In genomic region chr6:24766685-24767462, GRCh38 we compare ENCODE assay signal across 8 cellular contexts. TPM values are rescaled to one million over a fixed set of nuclear protein-coding genes. Genes with fewer than 3 reads are reported as not detected.
DNase-seq lines count a peak whose midpoint lies in the region; ATAC-seq and TF ChIP-seq lines count a peak whose summit lies in the region.

No MANE protein-coding gene starts in this region.

- H3K4me1 ChIP-seq in BE2C (no peaks in the 10 kb centered on the region), breast epithelium (no peaks in the 10 kb centered on the region)

- H3K4me3 ChIP-seq in BE2C (ENCODE audit: low read depth, low read length) (no peak overlapping the region), breast epithelium (no peak overlapping the region)

- H3K27ac ChIP-seq in breast epithelium, result no peak overlapping the region

- no peak for DNase-seq in BE2C
- peak; percentile 21 for DNase-seq in NCI-H146 treated with DMSO at 0.1 percent for 48 hours (lab: John Stamatoyannopoulos, UW; ENCODE audit: unreplicated experiment)
- no peak for DNase-seq in breast epithelium (ENCODE audit: low spot score in 2 of 2)
- peak; percentile 32 for DNase-seq in midbrain (lab: John Stamatoyannopoulos, UW)
- DNase-seq in omental fat pad (ENCODE audit: low spot score), result no peak
- DNase-seq in amygdala (lab: John Stamatoyannopoulos, UW), result no peak

- no peaks in the 10 kb centered on the region for H3K9me3 ChIP-seq in BE2C
- no peaks in the 10 kb centered on the region for H3K9me3 ChIP-seq in breast epithelium

- no peak for TF ChIP-seq POLR2A in breast epithelium (IDR thresholded peaks at IDR 0.05)

- intact Hi-C loops in breast epithelium (cut with DNase I; ENCODE audit: low total_unique reads), result no loop called here

- ATAC-seq in GM18907 (IDR thresholded peaks at IDR 0.05; ENCODE audit: unreplicated experiment), result peak; percentile 66
- ATAC-seq in omental fat pad (ENCODE audit: low FRiP score), result no peak
- ATAC-seq in GM21447 (IDR thresholded peaks at IDR 0.05; ENCODE audit: unreplicated experiment), result no peak

- TF ChIP-seq CTCF in BE2C (IDR thresholded peaks at IDR 0.05; ENCODE audit: low read depth, low read length) (peak; percentile 16; the same call in 1 of the 2 replicates), breast epithelium (IDR thresholded peaks at IDR 0.05) (peak in 2 of 3 donors; percentile 37 to 45), omental fat pad (IDR thresholded peaks at IDR 0.05) (no peak)

- H3K36me3 ChIP-seq in BE2C (no peaks in the 10 kb centered on the region), breast epithelium (no peaks in the 10 kb centered on the region)

- H3K27me3 ChIP-seq in BE2C (no peaks in the 10 kb centered on the region), breast epithelium (no peaks in the 10 kb centered on the region)

RNA-seq across cellular contexts. Expression of gene GMNN, which starts 7.9 kb away (rescaled TPM):
- 21.0 TPM for polyA plus RNA-seq in BE2C (2012; ENCODE audit: insufficient read depth, insufficient read length, low read depth)
- 10 to 100 TPM in 2 of 3 donors, 1 to 10 TPM in 1; 8.5 to 42.1 (median 27.2) TPM for total RNA-seq in breast epithelium
- 10 to 100 TPM in 1 of 4 donors, 1 to 10 TPM in 3; 4.5 to 12.8 (median 7.4) TPM for total RNA-seq in omental fat pad

RNA-seq across cellular contexts. Expression of gene ARMH2, which starts 31.8 kb away (rescaled TPM):
- polyA plus RNA-seq in BE2C (2012; ENCODE audit: insufficient read depth, insufficient read length, low read depth), result not detected
- total RNA-seq in breast epithelium (not detected), omental fat pad (under 1 TPM in 1 of 4 donors, not detected in 3; 0.84 TPM)

RNA-seq across cellular contexts. Expression of gene C6orf62, which starts 47.9 kb away (rescaled TPM):
- polyA plus RNA-seq in BE2C (2012; ENCODE audit: insufficient read depth, insufficient read length, low read depth), result 48.9 TPM
- total RNA-seq in breast epithelium (10 to 100 TPM; 57.0 to 86.1 (median 66.1) TPM), omental fat pad (10 to 100 TPM; 54.4 to 81.3 (median 78.4) TPM)

Comparison
In these comparisons a context has a peak if more than half of its experiments do, and no peak if none do; other contexts are left out.
1. DNase-seq: peak in NCI-H146 treated with DMSO at 0.1 percent for 48 hours (single experiment) and midbrain (single experiment); none in BE2C (single experiment), breast epithelium (0 of 2), omental fat pad (single experiment) and amygdala (0 of 56).
2. CTCF ChIP-seq: peak in BE2C (single experiment) and breast epithelium (2 of 3); none in omental fat pad (0 of 3).